Comparison of ENCODE assay signal across 33 cellular contexts in genomic region chrX:153657161-153657560, GRCh38. TPM values are rescaled to one million over a fixed set of nuclear protein-coding genes. Genes with fewer than 3 reads are reported as not detected.
"Had no signal": no experiment of that assay in that cellular context is flagged by ENCODE, and none has a peak within 500 bp of the region (broad histone marks: within the 10 kb centered on the region; RNA-seq: fewer than 3 reads in every experiment).

No MANE protein-coding gene starts in this region.

- FAIRE-seq: TTC549 had no signal

- H3K9me3 ChIP-seq: ascending aorta, Peyer's patch had no signal

- H3K4me3 ChIP-seq: ascending aorta, cardiac muscle cell, Peyer's patch had no signal

- H3K4me1 ChIP-seq: ascending aorta, Peyer's patch had no signal

- H3K9ac ChIP-seq: KMS-11 had no signal

- H3K27ac Mint-ChIP-seq: activated CD4-positive, alpha-beta T cell treated with anti-CD3 and anti-CD28 coated beads, Interleukin-2, amount 10 ng/mL, durations not matched to agents 24 days and 14 days; activated CD8-positive, alpha-beta T cell treated with anti-CD3 and anti-CD28 coated beads for 36 hours; activated naive CD4-positive, alpha-beta T cell treated with anti-CD3 and anti-CD28 coated beads, Interleukin-2, amount 50 U/mL, for 24 hours; activated naive CD8-positive, alpha-beta T cell treated with anti-CD3 and anti-CD28 coated beads, Interleukin-2, amount 10 ng/mL, durations not matched to agents 7 days and 5 days; activated T-cell treated with anti-CD3 and anti-CD28 coated beads, Interleukin-2, amount 50 U/mL, for 72 hours; activated T-helper 17 cell treated with anti-CD3 and anti-CD28 coated beads, Interleukin-2, amount 50 U/mL, for 72 hours; T-helper 2 cell treated with Interferon-gamma antibody and Interleukin-4, amounts not matched to agents 5 μg/mL and 100 μg/mL, for 36 hours had no signal

- H3K27me3 Mint-ChIP-seq: activated CD8-positive, alpha-beta T cell treated with anti-CD3 and anti-CD28 coated beads for 36 hours; activated naive CD4-positive, alpha-beta T cell treated with anti-CD3 and anti-CD28 coated beads, Interleukin-2, amount 50 U/mL, for 24 hours had no signal

- H3K27me3 ChIP-seq: ascending aorta, Peyer's patch had no signal

- H3K9me3 Mint-ChIP-seq: activated CD4-positive, alpha-beta T cell treated with anti-CD3 and anti-CD28 coated beads, Interleukin-2, amount 10 ng/mL, durations not matched to agents 24 days and 14 days; activated CD8-positive, alpha-beta T cell treated with anti-CD3 and anti-CD28 coated beads for 36 hours; activated naive CD4-positive, alpha-beta T cell treated with anti-CD3 and anti-CD28 coated beads, Interleukin-2, amount 50 U/mL, for 24 hours; activated naive CD8-positive, alpha-beta T cell treated with anti-CD3 and anti-CD28 coated beads, Interleukin-2, amount 10 ng/mL, durations not matched to agents 7 days and 5 days; activated T-cell treated with anti-CD3 and anti-CD28 coated beads, Interleukin-2, amount 50 U/mL, for 72 hours; activated T-helper 17 cell treated with anti-CD3 and anti-CD28 coated beads, Interleukin-2, amount 50 U/mL, for 72 hours; T-helper 2 cell treated with Interferon-gamma antibody and Interleukin-4, amounts not matched to agents 5 μg/mL and 100 μg/mL, for 36 hours had no signal

- DNase-seq: activated CD4-positive, alpha-beta T cell treated with anti-CD3 and anti-CD28 coated beads, Interleukin-2, amount 10 ng/mL, durations not matched to agents 24 days and 14 days; activated CD4-positive, alpha-beta T cell treated with anti-CD3 and anti-CD28 coated beads, Interleukin-2, amount 50 U/mL, for 4 hours; activated CD8-positive, alpha-beta T cell treated with anti-CD3 and anti-CD28 coated beads for 36 hours; activated effector memory CD4-positive, alpha-beta T cell treated with anti-CD3 and anti-CD28 coated beads, Interleukin-2, amount 50 U/mL, for 16 hours; activated naive CD4-positive, alpha-beta T cell; activated naive CD8-positive, alpha-beta T cell treated with anti-CD3 and anti-CD28 coated beads, Interleukin-2, amount 10 ng/mL, durations not matched to agents 7 days and 5 days; activated T-cell treated with anti-CD3 and anti-CD28 coated beads, Interleukin-2, amount 50 U/mL, for 1 hour; activated T-cell treated with anti-CD3 and anti-CD28 coated beads, Interleukin-2, amount 50 U/mL, for 72 hours; amygdala; NCI-H1048; NCI-H1436 treated with DMSO at 0.1 percent for 48 hours; NCI-H1694 treated with DMSO at 0.1 percent for 48 hours; NCI-H2029; NCI-H510A; NCI-H526; NCI-H748 treated with DMSO at 0.1 percent for 48 hours; NK-92 treated with Interleukin-12 subunit alpha and Interleukin-12 subunit beta, amount 100 ng/mL, for 24 hours; PC-3; Right ventricle myocardium superior; SW 1271 had no signal

- H3K36me3 ChIP-seq: ascending aorta, cardiac muscle cell, Peyer's patch had no signal

- ATAC-seq: activated CD8-positive, alpha-beta T cell treated with anti-CD3 and anti-CD28 coated beads for 36 hours; activated T-cell treated with anti-CD3 and anti-CD28 coated beads, Interleukin-2, amount 50 U/mL, for 72 hours; activated T-helper 17 cell treated with anti-CD3 and anti-CD28 coated beads, Interleukin-2, amount 50 U/mL, for 72 hours; PC-3 had no signal

- H3K36me3 Mint-ChIP-seq: activated naive CD4-positive, alpha-beta T cell treated with anti-CD3 and anti-CD28 coated beads, Interleukin-2, amount 50 U/mL, for 24 hours; activated naive CD8-positive, alpha-beta T cell treated with anti-CD3 and anti-CD28 coated beads, Interleukin-2, amount 10 ng/mL, durations not matched to agents 7 days and 5 days had no signal

- H3K4me3 Mint-ChIP-seq: activated CD4-positive, alpha-beta T cell treated with anti-CD3 and anti-CD28 coated beads, Interleukin-2, amount 10 ng/mL, durations not matched to agents 24 days and 14 days; activated CD8-positive, alpha-beta T cell treated with anti-CD3 and anti-CD28 coated beads for 36 hours; activated naive CD4-positive, alpha-beta T cell treated with anti-CD3 and anti-CD28 coated beads, Interleukin-2, amount 50 U/mL, for 24 hours; activated naive CD8-positive, alpha-beta T cell treated with anti-CD3 and anti-CD28 coated beads, Interleukin-2, amount 10 ng/mL, durations not matched to agents 7 days and 5 days; activated T-cell treated with anti-CD3 and anti-CD28 coated beads, Interleukin-2, amount 50 U/mL, for 72 hours; activated T-helper 17 cell treated with anti-CD3 and anti-CD28 coated beads, Interleukin-2, amount 50 U/mL, for 72 hours; T-helper 2 cell treated with Interferon-gamma antibody and Interleukin-4, amounts not matched to agents 5 μg/mL and 100 μg/mL, for 36 hours had no signal

- H3K4me1 Mint-ChIP-seq: activated CD4-positive, alpha-beta T cell treated with anti-CD3 and anti-CD28 coated beads, Interleukin-2, amount 10 ng/mL, durations not matched to agents 24 days and 14 days; activated naive CD8-positive, alpha-beta T cell treated with anti-CD3 and anti-CD28 coated beads, Interleukin-2, amount 10 ng/mL, durations not matched to agents 7 days and 5 days; activated T-helper 17 cell treated with anti-CD3 and anti-CD28 coated beads, Interleukin-2, amount 50 U/mL, for 72 hours had no signal

- H3K27ac ChIP-seq: ascending aorta, cardiac muscle cell, KMS-11, Peyer's patch, RWPE1 had no signal

RNA-seq across cellular contexts. Expression of gene DUSP9, which starts 10.2 kb away (rescaled TPM):
- total RNA-seq: activated naive CD8-positive, alpha-beta T cell treated with anti-CD3 and anti-CD28 coated beads, Interleukin-2, amount 10 ng/mL, durations not matched to agents 7 days and 5 days; activated T-cell treated with anti-CD3 and anti-CD28 coated beads, Interleukin-2, amount 50 U/mL, for 72 hours; ascending aorta; LHCN-M2; MCF 10A; Peyer's patch; Right ventricle myocardium superior; T-helper 1 cell treated with Interleukin-12 subunit alpha and Interleukin-12 subunit beta and Interleukin-4 antibody, amounts not matched to agents 30 ng/mL and 1 ng/mL, for 36 hours had no signal

RNA-seq across cellular contexts. Expression of gene PNCK, which starts 16.5 kb away (rescaled TPM):
- total RNA-seq: activated CD8-positive, alpha-beta memory T cell treated with anti-CD3 and anti-CD28 coated beads for 36 hours; LHCN-M2; MCF 10A; T-helper 1 cell treated with Interleukin-12 subunit alpha and Interleukin-12 subunit beta and Interleukin-4 antibody, amounts not matched to agents 30 ng/mL and 1 ng/mL, for 36 hours had no signal
